In genomic region chr12:115813256-115813655, GRCh38 we compare ENCODE assay signal across 24 cellular contexts.
A peak's percentile ranks its signal among the peaks of the same experiment; 100 is the strongest.
DNase-seq lines count a peak whose midpoint lies in the region; ATAC-seq, FAIRE-seq and TF ChIP-seq lines count a peak whose summit lies in the region.
"Had no signal": no experiment of that assay in that cellular context is flagged by ENCODE, and none has a peak within 500 bp of the region (broad histone marks: within the 10 kb centered on the region; RNA-seq: fewer than 3 reads in every experiment).

No MANE protein-coding gene starts in this region.

- WGBS in hepatocyte (ENCODE audit: low lambda C conversion rate, missing lambda C conversion rate) = 68% methylated on average over 2 of the region's 2 CpGs
- WGBS in small intestine, 3 donors = 20 to 52% (median 28%) methylated on average over 2 of the region's 2 CpGs

- H3K4me1 ChIP-seq in HCT116 (ENCODE audit: control insufficient read depth in 1 of 2, insufficient read depth in 2 of 2, low read length in 2 of 2) = peaks cover 0 to 9% of the 10 kb centered on the region in 2 experiments; a peak in 1 of 4 replicates
- peaks cover 10% of the 10 kb centered on the region for H3K4me1 ChIP-seq in hepatocyte (ENCODE audit: insufficient read depth)
- no peaks in the 10 kb centered on the region for H3K4me1 ChIP-seq in small intestine (ENCODE audit: control insufficient read depth in 2 of 2, insufficient read depth in 1 of 2, low read depth in 1 of 2, low read length in 1 of 2)
- H3K4me1 ChIP-seq in tibial artery = no peaks in the 10 kb centered on the region
- no peaks in the 10 kb centered on the region for H3K4me1 ChIP-seq in BE2C
- H3K4me1 ChIP-seq: HAP-1 had no signal

- H2AFZ ChIP-seq in HCT116 (ENCODE audit: low read depth, low read length, poor library complexity, severe bottlenecking) (no peak overlapping the region), hepatocyte (no peak overlapping the region)

- H3K9me3 ChIP-seq in HCT116 (ENCODE audit: control insufficient read depth in 1 of 2, insufficient read depth in 1 of 2, low read depth in 1 of 2, low read length in 2 of 2) (no peaks in the 10 kb centered on the region), hepatocyte (ENCODE audit: low read depth) (no peaks in the 10 kb centered on the region), small intestine (ENCODE audit: control insufficient read depth, low read depth) (no peaks in the 10 kb centered on the region), tibial artery (peaks cover 0 to 7% (median 4%) of the 10 kb centered on the region in 3 donors), BE2C (no peaks in the 10 kb centered on the region)
- H3K9me3 ChIP-seq: HAP-1 had no signal

- H3K79me2 ChIP-seq in HCT116 (ENCODE audit: insufficient read depth, low read length) (no peaks in the 10 kb centered on the region), hepatocyte (no peaks in the 10 kb centered on the region)

- no peak for TF ChIP-seq RAD21 in HCT116 (IDR thresholded peaks at IDR 0.05; ENCODE audit: low read depth)

- H3K9me2 ChIP-seq in HCT116 (ENCODE audit: insufficient read depth) (no peaks in the 10 kb centered on the region), hepatocyte (replicated peaks; ENCODE audit: insufficient read depth) (no peaks in the 10 kb centered on the region)

- H3K4me2 ChIP-seq in HCT116 (ENCODE audit: low read length) = no peak overlapping the region
- no peak overlapping the region for H3K4me2 ChIP-seq in hepatocyte
- H3K4me2 ChIP-seq: A549 had no signal

- no peaks in the 10 kb centered on the region for H3K36me3 ChIP-seq in HCT116 (ENCODE audit: control insufficient read depth in 1 of 2, insufficient read depth in 2 of 2, low read length in 2 of 2)
- H3K36me3 ChIP-seq in hepatocyte (replicated peaks; ENCODE audit: insufficient read depth, low read depth) = no peaks in the 10 kb centered on the region
- H3K36me3 ChIP-seq in small intestine (ENCODE audit: control insufficient read depth in 2 of 2, insufficient read depth in 2 of 2, low read length in 2 of 2) = no peaks in the 10 kb centered on the region
- no peaks in the 10 kb centered on the region for H3K36me3 ChIP-seq in tibial artery
- no peaks in the 10 kb centered on the region for H3K36me3 ChIP-seq in BE2C
- H3K36me3 ChIP-seq: HAP-1 had no signal

- ATAC-seq in HCT116 (0 out of 2 replicates have a peak, but pooled peaks have one; percentile 22), HG02973 (IDR thresholded peaks at IDR 0.05; ENCODE audit: unreplicated experiment) (no peak)
- ATAC-seq: A549 had no signal

- intact Hi-C loops in HCT116 (cut with micrococcal nuclease) = no loop called here
- intact Hi-C loops in tibial artery (cut with DNase I; ENCODE audit: low total_unique reads) = no loop called here

- DNase-seq in Daoy (ENCODE audit: low read depth) = peak; percentile 27
- DNase-seq in HCT116 (ENCODE audit: low read depth, low spot score) = no peak
- peak; percentile 64 for DNase-seq in hepatocyte (ENCODE audit: low spot score)
- peak; percentile 12 for DNase-seq in small intestine
- no peak for DNase-seq in tibial artery
- no peak for DNase-seq in BE2C
- no peak for DNase-seq in T1000 (lab: John Stamatoyannopoulos, UW)
- DNase-seq: ACHN; AML-193; C1 segment of cervical spinal cord; Calu3; CD4-positive, alpha-beta memory T cell; COR-L47; DMS53; DMS79 treated with DMSO at 0.1 percent for 48 hours; GF-D8; GOT3 had no signal

- H3K9ac ChIP-seq in HCT116 (ENCODE audit: low read length) = no peak overlapping the region

- no peaks in the 10 kb centered on the region for H4K20me1 ChIP-seq in HCT116 (ENCODE audit: insufficient read depth)
- H4K20me1 ChIP-seq in hepatocyte (ENCODE audit: insufficient read depth, poor library complexity, severe bottlenecking) = no peaks in the 10 kb centered on the region

- H3K27me3 ChIP-seq in HCT116 (ENCODE audit: insufficient read depth, low read length) (peaks cover 17% of the 10 kb centered on the region; the same call in 1 of the 2 replicates), hepatocyte (no peaks in the 10 kb centered on the region), small intestine (ENCODE audit: control insufficient read depth in 2 of 2, insufficient read depth in 2 of 2, low read length in 2 of 2) (no peaks in the 10 kb centered on the region), tibial artery (peaks cover 0 to 8% of the 10 kb centered on the region in 2 donors), BE2C (peaks cover 6% of the 10 kb centered on the region)

- TF ChIP-seq CTCF in HCT116 (IDR thresholded peaks at IDR 0.05 in 2 of 3, conservative IDR thresholded peaks at IDR 0.05 in 1 of 3; ENCODE audit: borderline replicate concordance in 1 of 3, insufficient read depth in 1 of 3, low read depth in 2 of 3, low read length in 2 of 3) (no peak), hepatocyte (IDR thresholded peaks at IDR 0.05; ENCODE audit: poor library complexity) (no peak), tibial artery (IDR thresholded peaks at IDR 0.05) (no peak), BE2C (IDR thresholded peaks at IDR 0.05; ENCODE audit: low read depth, low read length) (no peak)

- no TSS peak for BruUV-seq in HCT116 (replicated peaks; lab: Mats Ljungman, UMichigan)

- no peak for TF ChIP-seq POLR2A in HCT116 (IDR thresholded peaks at IDR 0.05; ENCODE audit: borderline replicate concordance, extremely low read depth, insufficient read depth, insufficient read length)

- POLR2A ChIA-PET in HCT116 (lab: Charles Lee) = no interaction called here

- CTCF ChIA-PET in HCT116 (lab: Charles Lee) = no interaction called here

- no peak overlapping the region for H3K27ac ChIP-seq in HCT116 (ENCODE audit: low read depth, low read length)
- peak overlapping the region; percentile 40 for H3K27ac ChIP-seq in hepatocyte
- H3K27ac ChIP-seq in small intestine (ENCODE audit: low read depth in 1 of 2, low read length in 1 of 2) = no peak overlapping the region
- no peak overlapping the region for H3K27ac ChIP-seq in tibial artery
- H3K27ac ChIP-seq: 22Rv1 had no signal

- no peak for FAIRE-seq in small intestine (lab: Jason Lieb, UNC)
- FAIRE-seq: A549, GM12891, GM18507, H54 had no signal

- no peak overlapping the region for H3K4me3 ChIP-seq in HCT116 (replicated peaks in 1 of 2; ENCODE audit: low read depth in 1 of 2, low read length in 2 of 2)
- no peak overlapping the region for H3K4me3 ChIP-seq in hepatocyte
- H3K4me3 ChIP-seq in small intestine (ENCODE audit: low read depth in 1 of 2, low read length in 2 of 2) = no peak overlapping the region
- H3K4me3 ChIP-seq in tibial artery = no peak overlapping the region
- H3K4me3 ChIP-seq in BE2C (ENCODE audit: low read depth, low read length) = no peak overlapping the region
- H3K4me3 ChIP-seq: A549, HAP-1 had no signal

- RAD21 ChIA-PET in HCT116 (lab: Charles Lee; ENCODE audit: low non-redundant PET in 1 of 2, low total read pairs in 2 of 2, uncharacterized antibody in 2 of 2, unreplicated experiment in 2 of 2) = no interaction called here

TF ChIP-seq in HCT116, 20 proteins besides CTCF, POLR2A, EP300 and RAD21:
- TF ChIP-seq CEBPB (IDR thresholded peaks at IDR 0.05; ENCODE audit: low read depth) (no peak), ATF3 (IDR thresholded peaks at IDR 0.05) (no peak), SIN3A (IDR thresholded peaks at IDR 0.05; ENCODE audit: low read depth) (no peak), TCF7L2 (IDR thresholded peaks at IDR 0.05; ENCODE audit: borderline replicate concordance, extremely low read depth, insufficient read depth, insufficient read length) (no peak), EGR1 (IDR thresholded peaks at IDR 0.05; ENCODE audit: low read depth) (no peak), SP1 (IDR thresholded peaks at IDR 0.05; ENCODE audit: low read depth) (no peak), ZNF274 (IDR thresholded peaks at IDR 0.05; ENCODE audit: low read depth, low read length) (no peak), FOSL1 (IDR thresholded peaks at IDR 0.05; ENCODE audit: low read depth) (no peak)

Comparison
In these comparisons a context has a peak if more than half of its experiments do, and no peak if none do; other contexts are left out.
1. DNase-seq: peak in Daoy (single experiment), hepatocyte (single experiment) and small intestine (single experiment); none in HCT116 (single experiment), tibial artery (0 of 2), BE2C (single experiment) and T1000 (single experiment).